Comparison of ENCODE assay signal across 30 cellular contexts in genomic region chr4:55753856-55754255, GRCh38.
"Had no signal": no experiment of that assay in that cellular context is flagged by ENCODE, and none has a peak within 500 bp of the region (broad histone marks: within the 10 kb centered on the region; RNA-seq: fewer than 3 reads in every experiment).

No MANE protein-coding gene starts in this region.

- H3K4me1 ChIP-seq: ascending aorta, breast epithelium had no signal

- H3K27ac ChIP-seq: ascending aorta, breast epithelium, cardiac muscle cell, coronary artery, gastroesophageal sphincter, heart right ventricle, VCaP had no signal

- H3K27me3 Mint-ChIP-seq: activated naive CD4-positive, alpha-beta T cell treated with anti-CD3 and anti-CD28 coated beads, Interleukin-2, amount 10 ng/mL, durations not matched to agents 7 days and 5 days; activated naive CD8-positive, alpha-beta T cell treated with anti-CD3 and anti-CD28 coated beads, Interleukin-2, amount 10 ng/mL, durations not matched to agents 7 days and 5 days had no signal

- H3K4me3 ChIP-seq: ascending aorta, breast epithelium, cardiac muscle cell, coronary artery, esophagus squamous epithelium, gastroesophageal sphincter, heart right ventricle had no signal

- H3K4me3 Mint-ChIP-seq: activated CD4-positive, alpha-beta memory T cell treated with anti-CD3 and anti-CD28 coated beads, Interleukin-2, amount 10 ng/mL, durations not matched to agents 7 days and 5 days; activated CD4-positive, alpha-beta T cell treated with anti-CD3 and anti-CD28 coated beads, Interleukin-2, amount 10 ng/mL, durations not matched to agents 7 days and 5 days; activated naive CD4-positive, alpha-beta T cell treated with anti-CD3 and anti-CD28 coated beads, Interleukin-2, amount 10 ng/mL, durations not matched to agents 7 days and 5 days; activated naive CD8-positive, alpha-beta T cell treated with anti-CD3 and anti-CD28 coated beads, Interleukin-2, amount 10 ng/mL, durations not matched to agents 7 days and 5 days; activated T-cell treated with anti-CD3 and anti-CD28 coated beads, Interleukin-2, amount 50 U/mL, for 24 hours; activated T-helper 1 cell treated with anti-CD3 and anti-CD28 coated beads, Interleukin-12 subunit alpha, Interleukin-12 subunit beta, Interleukin-2, Interleukin-4 antibody, amounts not matched to agents 30 ng/mL and 10 ng/mL and 1 ng/mL, durations not matched to agents 14 hours and 24 hours and 36 hours; brain; central memory CD8-positive, alpha-beta T cell; effector memory CD8-positive, alpha-beta T cell; WTC11 had no signal

- H3K4me1 Mint-ChIP-seq: activated CD4-positive, alpha-beta T cell treated with anti-CD3 and anti-CD28 coated beads, Interleukin-2, amount 10 ng/mL, durations not matched to agents 7 days and 5 days; activated naive CD4-positive, alpha-beta T cell treated with anti-CD3 and anti-CD28 coated beads, Interleukin-2, amount 10 ng/mL, durations not matched to agents 7 days and 5 days; brain; central memory CD8-positive, alpha-beta T cell had no signal

- H3K9me3 ChIP-seq: ascending aorta, breast epithelium, esophagus squamous epithelium, gastroesophageal sphincter, heart right ventricle had no signal

- H3K27me3 ChIP-seq: ascending aorta, breast epithelium, cardiac muscle cell, esophagus squamous epithelium, gastroesophageal sphincter, heart right ventricle had no signal

- ATAC-seq: effector memory CD8-positive, alpha-beta T cell; gastroesophageal sphincter; heart right ventricle; WTC11 had no signal

- H3K9me3 Mint-ChIP-seq: activated CD4-positive, alpha-beta memory T cell treated with anti-CD3 and anti-CD28 coated beads, Interleukin-2, amount 10 ng/mL, durations not matched to agents 7 days and 5 days; activated CD4-positive, alpha-beta T cell treated with anti-CD3 and anti-CD28 coated beads, Interleukin-2, amount 10 ng/mL, durations not matched to agents 7 days and 5 days; activated naive CD4-positive, alpha-beta T cell treated with anti-CD3 and anti-CD28 coated beads, Interleukin-2, amount 10 ng/mL, durations not matched to agents 7 days and 5 days; activated naive CD8-positive, alpha-beta T cell treated with anti-CD3 and anti-CD28 coated beads, Interleukin-2, amount 10 ng/mL, durations not matched to agents 7 days and 5 days; activated T-cell treated with anti-CD3 and anti-CD28 coated beads, Interleukin-2, amount 50 U/mL, for 24 hours; activated T-helper 1 cell treated with anti-CD3 and anti-CD28 coated beads, Interleukin-12 subunit alpha, Interleukin-12 subunit beta, Interleukin-2, Interleukin-4 antibody, amounts not matched to agents 30 ng/mL and 10 ng/mL and 1 ng/mL, durations not matched to agents 14 hours and 24 hours and 36 hours; central memory CD8-positive, alpha-beta T cell; effector memory CD8-positive, alpha-beta T cell had no signal

- H3K27ac Mint-ChIP-seq: activated CD4-positive, alpha-beta memory T cell treated with anti-CD3 and anti-CD28 coated beads, Interleukin-2, amount 10 ng/mL, durations not matched to agents 7 days and 5 days; activated CD4-positive, alpha-beta T cell treated with anti-CD3 and anti-CD28 coated beads, Interleukin-2, amount 10 ng/mL, durations not matched to agents 7 days and 5 days; activated naive CD4-positive, alpha-beta T cell treated with anti-CD3 and anti-CD28 coated beads, Interleukin-2, amount 10 ng/mL, durations not matched to agents 7 days and 5 days; activated naive CD4-positive, alpha-beta T cell treated with anti-CD3 and anti-CD28 coated beads, Interleukin-2, amount 50 U/mL, for 72 hours; activated naive CD8-positive, alpha-beta T cell treated with anti-CD3 and anti-CD28 coated beads, Interleukin-2, amount 10 ng/mL, durations not matched to agents 7 days and 5 days; activated T-cell treated with anti-CD3 and anti-CD28 coated beads, Interleukin-2, amount 50 U/mL, for 24 hours; activated T-helper 1 cell treated with anti-CD3 and anti-CD28 coated beads, Interleukin-12 subunit alpha, Interleukin-12 subunit beta, Interleukin-2, Interleukin-4 antibody, amounts not matched to agents 30 ng/mL and 10 ng/mL and 1 ng/mL, durations not matched to agents 14 hours and 24 hours and 36 hours; brain; effector memory CD8-positive, alpha-beta T cell; WTC11 had no signal

- H3K36me3 ChIP-seq: ascending aorta, breast epithelium, cardiac muscle cell, esophagus squamous epithelium, gastroesophageal sphincter, heart right ventricle had no signal

- H3K36me3 Mint-ChIP-seq: activated naive CD4-positive, alpha-beta T cell treated with anti-CD3 and anti-CD28 coated beads, Interleukin-2, amount 10 ng/mL, durations not matched to agents 7 days and 5 days; activated naive CD4-positive, alpha-beta T cell treated with anti-CD3 and anti-CD28 coated beads, Interleukin-2, amount 50 U/mL, for 72 hours; activated naive CD8-positive, alpha-beta T cell treated with anti-CD3 and anti-CD28 coated beads, Interleukin-2, amount 10 ng/mL, durations not matched to agents 7 days and 5 days; brain; WTC11 had no signal

- DNase-seq: activated CD4-positive, alpha-beta memory T cell treated with anti-CD3 and anti-CD28 coated beads, Interleukin-2, amount 10 ng/mL, durations not matched to agents 7 days and 5 days; activated CD4-positive, alpha-beta T cell treated with anti-CD3 and anti-CD28 coated beads for 1 hour; activated CD4-positive, alpha-beta T cell treated with anti-CD3 and anti-CD28 coated beads for 4 hours; activated CD4-positive, alpha-beta T cell treated with anti-CD3 and anti-CD28 coated beads, Interleukin-2, amount 10 ng/mL, durations not matched to agents 7 days and 5 days; activated CD4-positive, alpha-beta T cell treated with anti-CD3 and anti-CD28 coated beads, Interleukin-2, amount 50 U/mL, for 4 hours; activated CD8-positive, alpha-beta memory T cell treated with anti-CD3 and anti-CD28 coated beads, Interleukin-2, amount 50 U/mL, for 48 hours; activated gamma-delta T cell; activated naive CD4-positive, alpha-beta T cell; activated naive CD4-positive, alpha-beta T cell treated with anti-CD3 and anti-CD28 coated beads, Interleukin-2, amount 10 ng/mL, durations not matched to agents 7 days and 5 days; activated naive CD8-positive, alpha-beta T cell treated with anti-CD3 and anti-CD28 coated beads, Interleukin-2, amount 10 ng/mL, durations not matched to agents 7 days and 5 days; activated T-cell treated with anti-CD3 and anti-CD28 coated beads for 4 hours; activated T-cell treated with anti-CD3 and anti-CD28 coated beads, Interleukin-2, amount 50 U/mL, for 24 hours; dermis blood vessel endothelial cell; effector CD4-positive, alpha-beta T cell; effector memory CD8-positive, alpha-beta T cell; esophagus squamous epithelium; foreskin melanocyte; heart right ventricle; T-helper 2 cell had no signal
